18 cellular contexts compared by ENCODE assay signal in the genomic region with DNA sequence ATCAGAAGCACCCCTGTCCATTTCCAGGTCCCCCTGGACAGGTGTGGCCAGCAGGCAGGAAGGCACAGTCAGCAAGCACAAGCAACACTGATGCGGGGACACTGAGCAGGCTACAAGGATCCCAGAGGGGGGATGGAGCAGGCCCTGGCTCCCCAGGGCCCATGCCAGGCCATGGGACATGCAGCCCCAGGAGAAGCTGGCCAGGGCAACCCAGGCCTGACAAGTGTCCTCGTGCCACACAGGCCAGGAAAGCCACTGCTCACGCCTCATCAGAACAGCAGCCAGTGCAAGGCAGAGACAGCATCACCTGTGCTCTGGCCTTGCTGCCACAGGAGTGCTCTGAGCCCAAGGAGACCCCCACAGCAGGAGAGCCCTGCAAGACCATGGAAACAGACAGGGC. TPM values are rescaled to one million over a fixed set of nuclear protein-coding genes. Genes with fewer than 3 reads are reported as not detected.
A peak's percentile ranks its signal among the peaks of the same experiment; 100 is the strongest.
DNase-seq lines count a peak whose midpoint lies in the region; TF ChIP-seq lines count a peak whose summit lies in the region.
"Had no signal": no experiment of that assay in that cellular context is flagged by ENCODE, and none has a peak within 500 bp of the region (broad histone marks: within the 10 kb centered on the region; RNA-seq: fewer than 3 reads in every experiment).

No MANE protein-coding gene starts in this region.

- no peak overlapping the region for H3K4me3 ChIP-seq in right atrium auricular region
- H3K4me3 ChIP-seq in sigmoid colon = no peak overlapping the region
- H3K4me3 ChIP-seq: MG63 had no signal

- 78 to 84% methylated on average over 3 of the region's 3 CpGs for WGBS in sigmoid colon, 2 donors

- TF ChIP-seq POLR2A in sigmoid colon (IDR thresholded peaks at IDR 0.05) = no peak

- intact Hi-C loops in cardiac septum (cut with DNase I) = no loop called here
- intact Hi-C loops in sigmoid colon (cut with DNase I) = no loop called here

- H3K27me3 ChIP-seq in right atrium auricular region = no peaks in the 10 kb centered on the region
- H3K27me3 ChIP-seq in sigmoid colon = no peaks in the 10 kb centered on the region
- H3K27me3 ChIP-seq: MG63 had no signal

- no peak for TF ChIP-seq EP300 in sigmoid colon (IDR thresholded peaks at IDR 0.05)

- DNase-seq in cardiac septum (ENCODE audit: low spot score) (peak; percentile 56), right atrium auricular region (ENCODE audit: low spot score) (no peak), ecto neural progenitor cell (ENCODE audit: low spot score) (peak; percentile 36), mesenteric fat pad (ENCODE audit: low spot score) (peak; percentile 81), sigmoid colon (peak; percentile 33), NCI-H524 (lab: John Stamatoyannopoulos, UW) (no peak), NCI-H526 treated with DMSO at 0.1 percent for 48 hours (lab: John Stamatoyannopoulos, UW) (no peak)
- DNase-seq: C1 segment of cervical spinal cord; DMS79; Kasumi-1; MG63; NCI-H1048; NCI-H1436; NCI-H2029 treated with DMSO at 0.1 percent for 48 hours; NCI-H2171 treated with DMSO at 0.1 percent for 48 hours; NCI-H446; NK-92 treated with Interleukin-12 subunit alpha and Interleukin-12 subunit beta, amount 100 ng/mL, for 24 hours; SIG-M5 had no signal

- H3K36me3 ChIP-seq in right atrium auricular region = no peaks in the 10 kb centered on the region
- H3K36me3 ChIP-seq in sigmoid colon = no peaks in the 10 kb centered on the region
- H3K36me3 ChIP-seq: MG63 had no signal

- H3K27ac ChIP-seq in right atrium auricular region (no peak overlapping the region), sigmoid colon (no peak overlapping the region)

- TF ChIP-seq CTCF in right atrium auricular region (IDR thresholded peaks at IDR 0.05) (no peak), sigmoid colon (IDR thresholded peaks at IDR 0.05) (no peak)

- H3K4me1 ChIP-seq in right atrium auricular region (no peaks in the 10 kb centered on the region), sigmoid colon (no peaks in the 10 kb centered on the region)

- H3K9me3 ChIP-seq in right atrium auricular region (peaks cover 0 to 23% of the 10 kb centered on the region in 2 donors), sigmoid colon (peaks cover 0 to 11% (median 4%) of the 10 kb centered on the region in 4 donors)

RNA-seq across cellular contexts. Expression of gene GPC1, which starts 14.1 kb away (rescaled TPM):
- total RNA-seq in cardiac septum (291 TPM), right atrium auricular region (100 to 1,000 TPM in 1 of 2 donors, 10 to 100 TPM in 1; 77.4 to 103 TPM), mesenteric fat pad (82.5 TPM), sigmoid colon (10 to 100 TPM in 3 of 4 donors, 1 to 10 TPM in 1; 7.2 to 30.7 (median 23.7) TPM)
- 10 to 100 TPM in 1 of 3 donors, 1 to 10 TPM in 2; 3.0 to 15.8 (median 7.2) TPM for polyA plus RNA-seq in sigmoid colon

Comparison
In these comparisons a context has a peak if more than half of its experiments do, and no peak if none do; other contexts are left out.
1. DNase-seq: peak in cardiac septum (single experiment), ecto neural progenitor cell (single experiment), mesenteric fat pad (single experiment) and sigmoid colon (single experiment); none in right atrium auricular region (single experiment), NCI-H524 (0 of 2) and NCI-H526 treated with DMSO at 0.1 percent for 48 hours (single experiment).